17 cellular contexts compared by ENCODE assay signal in genomic region chr1:173508541-173508940, GRCh38.
"Had no signal": no experiment of that assay in that cellular context is flagged by ENCODE, and none has a peak within 500 bp of the region (broad histone marks: within the 10 kb centered on the region; RNA-seq: fewer than 3 reads in every experiment).

No MANE protein-coding gene starts in this region.

- H3K9me3 ChIP-seq: ascending aorta had no signal

- H3K4me1 Mint-ChIP-seq: activated CD8-positive, alpha-beta memory T cell treated with anti-CD3 and anti-CD28 coated beads, Interleukin-2, amount 10 ng/mL, durations not matched to agents 7 days and 5 days; activated naive CD4-positive, alpha-beta T cell treated with anti-CD3 and anti-CD28 coated beads, Interleukin-2, amount 10 ng/mL, durations not matched to agents 7 days and 5 days; memory B cell had no signal

- H3K4me3 Mint-ChIP-seq: activated CD8-positive, alpha-beta memory T cell treated with anti-CD3 and anti-CD28 coated beads, Interleukin-2, amount 10 ng/mL, durations not matched to agents 7 days and 5 days; activated naive CD4-positive, alpha-beta T cell treated with anti-CD3 and anti-CD28 coated beads, Interleukin-2, amount 10 ng/mL, durations not matched to agents 7 days and 5 days; activated T-cell treated with anti-CD3 and anti-CD28 coated beads, Interleukin-2, amount 50 U/mL, for 24 hours; memory B cell; natural killer cell treated with Interleukin-12 subunit alpha and Interleukin-12 subunit beta and Interleukin-15 and Interleukin-18, amount 100 ng/mL, for 72 hours had no signal

- H3K79me2 ChIP-seq: hepatocyte had no signal

- ATAC-seq: activated CD8-positive, alpha-beta memory T cell treated with anti-CD3 and anti-CD28 coated beads, Interleukin-2, amount 10 ng/mL, durations not matched to agents 7 days and 5 days; natural killer cell treated with Interleukin-12 subunit alpha and Interleukin-12 subunit beta and Interleukin-15 and Interleukin-18, amount 100 ng/mL, for 72 hours; right cardiac atrium had no signal

- DNase-seq: activated CD4-positive, alpha-beta T cell treated with anti-CD3 and anti-CD28 coated beads for 1 hour; activated CD4-positive, alpha-beta T cell treated with anti-CD3 and anti-CD28 coated beads, Interleukin-2, amount 50 U/mL, for 48 hours; activated CD8-positive, alpha-beta memory T cell treated with anti-CD3 and anti-CD28 coated beads, Interleukin-2, amount 10 ng/mL, durations not matched to agents 7 days and 5 days; activated naive CD4-positive, alpha-beta T cell treated with anti-CD3 and anti-CD28 coated beads, Interleukin-2, amount 10 ng/mL, durations not matched to agents 7 days and 5 days; activated T-cell treated with anti-CD3 and anti-CD28 coated beads, Interleukin-2, amount 50 U/mL, for 24 hours; dorsolateral prefrontal cortex; left ventricle myocardium inferior; right cardiac atrium; stimulated activated CD4-positive, alpha-beta T cell treated with anti-CD3 and anti-CD28 coated beads, Interleukin-4, amount 100 ng/mL, for 24 hours; stimulated activated naive CD4-positive, alpha-beta T cell treated with Interleukin-2 at 50 U/mL for 16 hours; T-helper 9 cell had no signal

- H3K27ac Mint-ChIP-seq: activated CD8-positive, alpha-beta memory T cell treated with anti-CD3 and anti-CD28 coated beads, Interleukin-2, amount 10 ng/mL, durations not matched to agents 7 days and 5 days; activated naive CD4-positive, alpha-beta T cell treated with anti-CD3 and anti-CD28 coated beads, Interleukin-2, amount 10 ng/mL, durations not matched to agents 7 days and 5 days; activated T-cell treated with anti-CD3 and anti-CD28 coated beads, Interleukin-2, amount 50 U/mL, for 24 hours; memory B cell; natural killer cell treated with Interleukin-12 subunit alpha and Interleukin-12 subunit beta and Interleukin-15 and Interleukin-18, amount 100 ng/mL, for 72 hours had no signal

- H2AFZ ChIP-seq: hepatocyte had no signal

- H3K4me2 ChIP-seq: hepatocyte had no signal

- H3K27me3 ChIP-seq: ascending aorta, dorsolateral prefrontal cortex, hepatocyte had no signal

- H3K27ac ChIP-seq: ascending aorta, left ventricle myocardium inferior, skin epidermis had no signal

- H3K36me3 ChIP-seq: ascending aorta, left ventricle myocardium inferior had no signal

- H3K27me3 Mint-ChIP-seq: activated CD8-positive, alpha-beta memory T cell treated with anti-CD3 and anti-CD28 coated beads, Interleukin-2, amount 10 ng/mL, durations not matched to agents 7 days and 5 days; activated T-cell treated with anti-CD3 and anti-CD28 coated beads, Interleukin-2, amount 50 U/mL, for 24 hours; progenitor cell of endocrine pancreas had no signal

- H3K4me1 ChIP-seq: ascending aorta, left ventricle myocardium inferior had no signal

- H3K4me3 ChIP-seq: ascending aorta, dorsolateral prefrontal cortex, hepatocyte, left ventricle myocardium inferior, skin epidermis had no signal

- H3K36me3 Mint-ChIP-seq: memory B cell had no signal
